Comparison of ENCODE assay signal across 1 cellular context in genomic region chr9:121133104-121133816, GRCh38.
TF ChIP-seq lines count a peak whose summit lies in the region.

No MANE protein-coding gene starts in this region.

TF ChIP-seq in GM23338, 12 proteins besides CTCF, POLR2A, EP300 and RAD21 (continued from another document):
- TF ChIP-seq ZNF462 (CRISPR knock-in tag; IDR thresholded peaks at IDR 0.05) (no peak), JUNB (IDR thresholded peaks at IDR 0.05; ENCODE audit: unreplicated experiment) (no peak)
